ENCODE assay signal across 17 cellular contexts in genomic region chr12:18690653-18691052, GRCh38. TPM values are rescaled to one million over a fixed set of nuclear protein-coding genes. Genes with fewer than 3 reads are reported as not detected.
A peak's percentile ranks its signal among the peaks of the same experiment; 100 is the strongest.
DNase-seq lines count a peak whose midpoint lies in the region; ATAC-seq, FAIRE-seq and TF ChIP-seq lines count a peak whose summit lies in the region.
"Had no signal": no experiment of that assay in that cellular context is flagged by ENCODE, and none has a peak within 500 bp of the region (broad histone marks: within the 10 kb centered on the region; RNA-seq: fewer than 3 reads in every experiment).

No MANE protein-coding gene starts in this region.

- CTCF ChIA-PET in BJ (lab: Yijun Ruan, JAX): no interaction called here

- POLR2A ChIA-PET in BJ (lab: Charles Lee): no interaction called here

- no peak for TF ChIP-seq POLR2A in GM12891 (IDR thresholded peaks at IDR 0.05; ENCODE audit: low read depth, low read length)

- no peak for ATAC-seq in GM18519 (IDR thresholded peaks at IDR 0.05; ENCODE audit: low FRiP score, unreplicated experiment)
- ATAC-seq: gastroesophageal sphincter; stimulated activated naive CD8-positive, alpha-beta T cell treated with anti-CD3 and anti-CD28 coated beads, Interleukin-15, Interleukin-2, amounts not matched to agents 100 U/mL and 50 U/mL, for 24 hours had no signal

- no peaks in the 10 kb centered on the region for H3K27me3 ChIP-seq in BJ (ENCODE audit: control insufficient read depth, insufficient read depth, low read length)
- H3K27me3 ChIP-seq in bronchial epithelial cell (ENCODE audit: control insufficient read depth, insufficient read depth, low read length): no peaks in the 10 kb centered on the region
- H3K27me3 ChIP-seq in kidney epithelial cell (ENCODE audit: control insufficient read depth, insufficient read depth, low read length): no peaks in the 10 kb centered on the region
- H3K27me3 ChIP-seq: gastroesophageal sphincter had no signal

- FAIRE-seq in bronchial epithelial cell (lab: Jason Lieb, UNC): peak; percentile 100
- FAIRE-seq in GM12891 (lab: Jason Lieb, UNC): no peak

- no peaks in the 10 kb centered on the region for H3K36me3 ChIP-seq in BJ (ENCODE audit: control insufficient read depth, insufficient read depth, low read length)
- no peaks in the 10 kb centered on the region for H3K36me3 ChIP-seq in bronchial epithelial cell (ENCODE audit: control insufficient read depth, insufficient read depth, low read length)
- H3K36me3 ChIP-seq in kidney epithelial cell (ENCODE audit: control insufficient read depth, insufficient read depth, low read length): no peaks in the 10 kb centered on the region
- H3K36me3 ChIP-seq: gastroesophageal sphincter had no signal

- TF ChIP-seq CTCF in BJ (IDR thresholded peaks at IDR 0.05; ENCODE audit: insufficient read depth, low read depth, low read length) (no peak), bronchial epithelial cell (IDR thresholded peaks at IDR 0.05; ENCODE audit: insufficient read depth, low read length, severe bottlenecking) (no peak), kidney epithelial cell (IDR thresholded peaks at IDR 0.05; ENCODE audit: insufficient read depth, low read length, poor library complexity, severe bottlenecking) (no peak)

- H3K4me3 ChIP-seq in BJ (ENCODE audit: low read depth, low read length) (no peak overlapping the region), bronchial epithelial cell (ENCODE audit: low read depth, low read length) (no peak overlapping the region), kidney epithelial cell (ENCODE audit: low read depth, low read length) (no peak overlapping the region)
- H3K4me3 ChIP-seq: gastroesophageal sphincter had no signal

- DNase-seq in BJ (ENCODE audit: low read depth): peak; percentile 41
- DNase-seq in M059J (ENCODE audit: low read depth): peak; percentile 88
- DNase-seq in bronchial epithelial cell (ENCODE audit: low read depth): peak; percentile 100
- DNase-seq in kidney epithelial cell (ENCODE audit: low read depth): peak; percentile 72
- no peak for DNase-seq in activated CD4-positive, alpha-beta T cell treated with anti-CD3 and anti-CD28 coated beads, Interleukin-2, amount 50 U/mL, for 4 hours
- no peak for DNase-seq in GM12891 (ENCODE audit: insufficient read length, low spot score)
- DNase-seq in GM19240 (ENCODE audit: insufficient read length, low spot score): no peak
- DNase-seq: activated CD4-positive, alpha-beta memory T cell treated with anti-CD3 and anti-CD28 coated beads for 36 hours; activated naive CD4-positive, alpha-beta T cell treated with anti-CD3 and anti-CD28 coated beads for 36 hours; CD4-positive, alpha-beta T cell; NCI-H1417; NCI-H748 treated with DMSO at 0.1 percent for 48 hours; stimulated activated CD4-positive, alpha-beta T cell treated with anti-CD3 and anti-CD28 coated beads, Interleukin-4, amount 100 ng/mL, for 4 hours; stimulated activated naive CD8-positive, alpha-beta T cell treated with anti-CD3 and anti-CD28 coated beads, Interleukin-15, Interleukin-2, amounts not matched to agents 100 U/mL and 50 U/mL, for 24 hours had no signal

TF ChIP-seq in GM12891, 5 proteins besides CTCF, POLR2A, EP300 and RAD21:
- TF ChIP-seq POLR2AphosphoS5 (IDR thresholded peaks at IDR 0.05; ENCODE audit: low read depth, low read length) (no peak), POU2F2 (IDR thresholded peaks at IDR 0.05; ENCODE audit: low read depth, low read length) (no peak), TAF1 (IDR thresholded peaks at IDR 0.05; ENCODE audit: low read depth, low read length) (no peak), SPI1 (IDR thresholded peaks at IDR 0.05; ENCODE audit: low read depth, low read length) (no peak), PAX5 (IDR thresholded peaks at IDR 0.05; ENCODE audit: insufficient read depth, low read length, severe bottlenecking) (no peak)

RNA-seq across cellular contexts. Expression of gene PLCZ1, which starts 47.2 kb away (rescaled TPM):
- polyA plus RNA-seq in BJ (2011; rRNA removed): not detected in 2 replicates
- polyA minus RNA-seq in BJ (2011; rRNA and poly(A)+ RNA removed): not detected in 2 replicates
- total RNA-seq in M059J (2014; rRNA removed; shearing (Covaris generic)): not detected in 2 replicates
- total RNA-seq in bronchial epithelial cell: not detected in 2 replicates
- total RNA-seq in kidney epithelial cell: not detected in 2 replicates
- polyA plus RNA-seq in GM12891 (2012; ENCODE audit: low read depth, missing spikeins): not detected
- total RNA-seq: activated CD4-positive, alpha-beta memory T cell treated with anti-CD3 and anti-CD28 coated beads for 36 hours; activated naive CD4-positive, alpha-beta T cell treated with anti-CD3 and anti-CD28 coated beads for 36 hours; CD4-positive, alpha-beta T cell; mesenteric fat pad had no signal

RNA-seq across cellular contexts. Expression of gene CAPZA3, which starts 47.3 kb away (rescaled TPM):
- not detected in 2 replicates for polyA plus RNA-seq in BJ (2011; rRNA removed)
- polyA minus RNA-seq in BJ (2011; rRNA and poly(A)+ RNA removed): not detected in 2 replicates
- not detected in 2 replicates for total RNA-seq in M059J (2014; rRNA removed; shearing (Covaris generic))
- total RNA-seq in bronchial epithelial cell (0.13 TPM in 1 of 2 replicates, not detected in the other), kidney epithelial cell (not detected in 2 replicates)
- not detected for polyA plus RNA-seq in GM12891 (2012; ENCODE audit: low read depth, missing spikeins)
- total RNA-seq: activated CD4-positive, alpha-beta memory T cell treated with anti-CD3 and anti-CD28 coated beads for 36 hours; activated naive CD4-positive, alpha-beta T cell treated with anti-CD3 and anti-CD28 coated beads for 36 hours; CD4-positive, alpha-beta T cell; gastroesophageal sphincter; mesenteric fat pad had no signal

Comparison
In these comparisons a context has a peak if more than half of its experiments do, and no peak if none do; other contexts are left out.
1. DNase-seq: peak in BJ (single experiment), M059J (single experiment), bronchial epithelial cell (single experiment) and kidney epithelial cell (single experiment); none in activated CD4-positive, alpha-beta T cell treated with anti-CD3 and anti-CD28 coated beads, Interleukin-2, amount 50 U/mL, for 4 hours (0 of 2), GM12891 (single experiment) and GM19240 (single experiment).